Comparison of ENCODE assay signal across 13 cellular contexts in genomic region chr22:21570398-21570797, GRCh38. TPM values are rescaled to one million over a fixed set of nuclear protein-coding genes. Genes with fewer than 3 reads are reported as not detected.
A peak's percentile ranks its signal among the peaks of the same experiment; 100 is the strongest.
DNase-seq lines count a peak whose midpoint lies in the region; ATAC-seq, FAIRE-seq and TF ChIP-seq lines count a peak whose summit lies in the region.
"Had no signal": no experiment of that assay in that cellular context is flagged by ENCODE, and none has a peak within 500 bp of the region (broad histone marks: within the 10 kb centered on the region; RNA-seq: fewer than 3 reads in every experiment).

No MANE protein-coding gene starts in this region.

- H2BK5ac ChIP-seq in trophoblast cell (ENCODE audit: low read depth, low read length, poor library complexity): no peak overlapping the region

- H4K12ac ChIP-seq in trophoblast cell (ENCODE audit: low read depth, low read length): no peak overlapping the region

- H3K4ac ChIP-seq in trophoblast cell (ENCODE audit: low read depth, low read length): peak overlapping the region; percentile 100

- H3K79me1 ChIP-seq in trophoblast cell (ENCODE audit: low read length): peaks cover 10% of the 10 kb centered on the region

- H2BK12ac ChIP-seq in trophoblast cell (ENCODE audit: low read length): no peak overlapping the region

- RAD21 ChIA-PET in GM12878 (lab: Charles Lee; ENCODE audit: unreplicated experiment): interaction anchor here (1.0 to 2.3 kb wide), 3 partner anchors 17 to 72 kb away, joined by 3 to 12 read pairs (median 6); partner anchors contain the start of gene SDF2L1

- intact Hi-C loops in activated CD4-positive, alpha-beta memory T cell treated with anti-CD3 and anti-CD28 coated beads for 36 hours (cut with micrococcal nuclease): loop anchor here (2.0 kb wide), 1 partner anchor 60 kb away; the partner anchor contains the start of gene YDJC
- intact Hi-C loops in GM12878 (cut with micrococcal nuclease; ENCODE audit: unreplicated experiment): loop anchor here (2.0 kb wide), 1 partner anchor 18 kb away; no protein-coding TSS in a partner anchor
- intact Hi-C loops in posterior cingulate gyrus (cut with DNase I): no loop called here

- H3K79me2 ChIP-seq in KMS-11 (ENCODE audit: insufficient read depth, low read depth) (peaks cover 82% of the 10 kb centered on the region), GM12878 (ENCODE audit: control insufficient read depth, insufficient read depth, low read length) (peaks cover 75% of the 10 kb centered on the region), trophoblast cell (ENCODE audit: control insufficient read depth, insufficient read depth, low read length, poor library complexity) (peaks cover 46% of the 10 kb centered on the region)

- no peak for TF ChIP-seq EP300 in GM12878 (IDR thresholded peaks at IDR 0.05; ENCODE audit: borderline replicate concordance in 1 of 2, control insufficient read depth in 1 of 2, low read depth in 2 of 2, low read length in 2 of 2)

- no peak for TF ChIP-seq RAD21 in GM12878 (IDR thresholded peaks at IDR 0.05; ENCODE audit: insufficient read depth, low read depth, low read length)

- no peak for FAIRE-seq in GM12878 (lab: Jason Lieb, UNC)

- no peak overlapping the region for H2BK120ac ChIP-seq in trophoblast cell (ENCODE audit: insufficient read depth, low read length, poor library complexity)

- POLR2A ChIA-PET in activated CD4-positive, alpha-beta memory T cell treated with anti-CD3 and anti-CD28 coated beads, Interleukin-2, amount 10 ng/mL, durations not matched to agents 7 days and 5 days (lab: Charles Lee): interaction anchor here (1.0 to 1.4 kb wide), 3 partner anchors 12 to 81 kb away, joined by 3 to 6 read pairs (median 5); partner anchors contain the start of gene SDF2L1
- POLR2A ChIA-PET in activated CD4-positive, alpha-beta memory T cell treated with anti-CD3 and anti-CD28 coated beads for 36 hours (lab: Charles Lee): interaction anchor here (1.2 to 2.6 kb wide), 3 partner anchors 17 to 59 kb away, joined by 3 to 12 read pairs (median 7); partner anchors contain the start of gene YDJC
- POLR2A ChIA-PET in GM12878 (lab: Charles Lee): interaction anchor here (1.0 to 1.7 kb wide), 3 partner anchors 16 to 46 kb away, joined by 3 to 14 read pairs (median 3); no protein-coding TSS in a partner anchor

- no peak for TF ChIP-seq CTCF in KMS-11 (conservative IDR thresholded peaks at IDR 0.05; ENCODE audit: low read depth, low read length)
- no peak for TF ChIP-seq CTCF in GM12878 (IDR thresholded peaks at IDR 0.05 in 2 of 3, conservative IDR thresholded peaks at IDR 0.05 in 1 of 3; ENCODE audit: control insufficient read depth in 2 of 3, extremely low read depth in 1 of 3, insufficient read depth in 1 of 3, low read depth in 3 of 3, low read length in 3 of 3)

- SMC1A ChIA-PET in GM12878 (lab: Charles Lee; ENCODE audit: uncharacterized antibody, unreplicated experiment): interaction anchor here (1.0 to 1.2 kb wide), 3 partner anchors 9 to 36 kb away, joined by 3 to 4 read pairs (median 4); no protein-coding TSS in a partner anchor

- no peaks in the 10 kb centered on the region for H3K9me3 Mint-ChIP-seq in activated CD4-positive, alpha-beta memory T cell treated with anti-CD3 and anti-CD28 coated beads, Interleukin-2, amount 10 ng/mL, durations not matched to agents 7 days and 5 days
- no peaks in the 10 kb centered on the region for H3K9me3 Mint-ChIP-seq in activated CD4-positive, alpha-beta memory T cell treated with anti-CD3 and anti-CD28 coated beads for 36 hours

- H3K27me3 Mint-ChIP-seq in activated CD4-positive, alpha-beta memory T cell treated with anti-CD3 and anti-CD28 coated beads, Interleukin-2, amount 10 ng/mL, durations not matched to agents 7 days and 5 days: no peaks in the 10 kb centered on the region
- no peaks in the 10 kb centered on the region for H3K27me3 Mint-ChIP-seq in activated CD4-positive, alpha-beta memory T cell treated with anti-CD3 and anti-CD28 coated beads for 36 hours

- peaks cover 33% of the 10 kb centered on the region for H3K4me1 ChIP-seq in KMS-11 (ENCODE audit: low read depth, poor library complexity, severe bottlenecking)
- H3K4me1 ChIP-seq in GM12878 (ENCODE audit: control insufficient read depth, insufficient read depth, low read length): peaks cover 11% of the 10 kb centered on the region
- H3K4me1 ChIP-seq in trophoblast cell (ENCODE audit: control insufficient read depth in 1 of 2, insufficient read depth in 2 of 2, low read length in 2 of 2): peaks cover 7 to 11% of the 10 kb centered on the region in 2 experiments

- H4K91ac ChIP-seq in trophoblast cell (ENCODE audit: low read depth, low read length): no peak overlapping the region

- H3K36me3 ChIP-seq in KMS-11 (ENCODE audit: insufficient read depth) (no peaks in the 10 kb centered on the region), GM12878 (ENCODE audit: control insufficient read depth in 2 of 2, insufficient read depth in 2 of 2, low read length in 1 of 2) (peaks cover 0 to 4% of the 10 kb centered on the region in 2 experiments; a peak in 2 of 4 replicates), trophoblast cell (ENCODE audit: control insufficient read depth in 1 of 2, insufficient read depth in 2 of 2, low read length in 2 of 2) (peaks cover 6 to 7% of the 10 kb centered on the region in 2 experiments)

- CTCF ChIA-PET in activated CD4-positive, alpha-beta memory T cell treated with anti-CD3 and anti-CD28 coated beads, Interleukin-2, amount 10 ng/mL, durations not matched to agents 7 days and 5 days (lab: Charles Lee): interaction anchor here (1.1 kb wide), 1 partner anchor 76 kb away, joined by 4 read pairs; no protein-coding TSS in a partner anchor
- CTCF ChIA-PET in activated CD4-positive, alpha-beta memory T cell treated with anti-CD3 and anti-CD28 coated beads for 36 hours (lab: Charles Lee): interaction anchor here (1.4 to 2.2 kb wide), 2 partner anchors 59 kb away, joined by 9 to 11 read pairs; partner anchors contain the start of gene YDJC
- CTCF ChIA-PET in GM12878 (lab: Yijun Ruan, JAX): interaction anchor here (2.0 to 2.7 kb wide), 2 partner anchors 59 to 76 kb away, joined by 13 read pairs; partner anchors contain the start of gene YDJC

- WGBS in GM12878 (ENCODE audit: insufficient coverage, insufficient replicate concordance, low lambda C conversion rate, missing lambda C conversion rate): 41% methylated on average over 4 of the region's 4 CpGs
- 100% methylated on average over 1 of the region's 4 CpGs for WGBS in trophoblast cell (ENCODE audit: extremely low coverage, insufficient coverage, insufficient read length)

- H3K27me3 ChIP-seq in KMS-11 (ENCODE audit: insufficient read depth, low read depth) (no peaks in the 10 kb centered on the region), GM12878 (replicated peaks in 1 of 2; ENCODE audit: control insufficient read depth in 2 of 2, insufficient read depth in 2 of 2, low read length in 1 of 2) (no peaks in the 10 kb centered on the region), trophoblast cell (ENCODE audit: insufficient read depth, low read length) (no peaks in the 10 kb centered on the region)
- H3K27me3 ChIP-seq: esophagus muscularis mucosa, MG63, SJSA1 had no signal

- peak overlapping the region; percentile 40 for H3K27ac Mint-ChIP-seq in activated CD4-positive, alpha-beta memory T cell treated with anti-CD3 and anti-CD28 coated beads, Interleukin-2, amount 10 ng/mL, durations not matched to agents 7 days and 5 days
- H3K27ac Mint-ChIP-seq in activated CD4-positive, alpha-beta memory T cell treated with anti-CD3 and anti-CD28 coated beads for 36 hours: no peak overlapping the region

- peaks cover 63% of the 10 kb centered on the region for H3K4me1 Mint-ChIP-seq in activated CD4-positive, alpha-beta memory T cell treated with anti-CD3 and anti-CD28 coated beads, Interleukin-2, amount 10 ng/mL, durations not matched to agents 7 days and 5 days
- H3K4me1 Mint-ChIP-seq in activated CD4-positive, alpha-beta memory T cell treated with anti-CD3 and anti-CD28 coated beads for 36 hours (ENCODE audit: low read depth): peaks cover 63% of the 10 kb centered on the region

- ATAC-seq in GM12878: no peak
- no peak for ATAC-seq in HG02571 (IDR thresholded peaks at IDR 0.05; ENCODE audit: unreplicated experiment)

- H4K8ac ChIP-seq in trophoblast cell (ENCODE audit: low read depth, low read length): no peak overlapping the region

- H3K23ac ChIP-seq in trophoblast cell (ENCODE audit: low read length): no peak overlapping the region

- TF ChIP-seq POLR2A in GM12878 (IDR thresholded peaks at IDR 0.05; ENCODE audit: low read depth, low read length): no peak

- H2AFZ ChIP-seq in KMS-11 (ENCODE audit: low read depth) (no peak overlapping the region), GM12878 (ENCODE audit: control insufficient read depth, low read depth, low read length) (no peak overlapping the region), trophoblast cell (ENCODE audit: insufficient read depth, low read length, poor library complexity) (no peak overlapping the region)

- H3K9me3 ChIP-seq in GM12878 (replicated peaks; ENCODE audit: control insufficient read depth, insufficient read depth, low read length): no peaks in the 10 kb centered on the region
- no peaks in the 10 kb centered on the region for H3K9me3 ChIP-seq in trophoblast cell (ENCODE audit: insufficient read depth, low read depth, low read length)
- H3K9me3 ChIP-seq: esophagus muscularis mucosa, MG63, SJSA1 had no signal

- peak overlapping the region; percentile 52 for H3K4me3 Mint-ChIP-seq in activated CD4-positive, alpha-beta memory T cell treated with anti-CD3 and anti-CD28 coated beads, Interleukin-2, amount 10 ng/mL, durations not matched to agents 7 days and 5 days
- H3K4me3 Mint-ChIP-seq in activated CD4-positive, alpha-beta memory T cell treated with anti-CD3 and anti-CD28 coated beads for 36 hours: no peak overlapping the region

- in situ Hi-C loops in GM12878 (cut with MboI): no loop called here

- no peak overlapping the region for H2AK5ac ChIP-seq in trophoblast cell (ENCODE audit: low read length)

- DNase-seq in activated CD4-positive, alpha-beta memory T cell treated with anti-CD3 and anti-CD28 coated beads, Interleukin-2, amount 10 ng/mL, durations not matched to agents 7 days and 5 days: no peak
- DNase-seq in activated CD4-positive, alpha-beta memory T cell treated with anti-CD3 and anti-CD28 coated beads for 36 hours: no peak
- DNase-seq in GM12878 (ENCODE audit: low read depth, low spot score): no peak
- DNase-seq in trophoblast cell: no peak
- no peak for DNase-seq in NCI-H146 treated with DMSO at 0.1 percent for 48 hours (lab: John Stamatoyannopoulos, UW; ENCODE audit: unreplicated experiment)
- no peak for DNase-seq in posterior cingulate gyrus
- DNase-seq: GOT3, MG63, NCI-H510A had no signal

- H3K27ac ChIP-seq in KMS-11 (no peak overlapping the region), GM12878 (ENCODE audit: control insufficient read depth, insufficient read depth) (no peak overlapping the region; the same call in 1 of the 2 replicates), trophoblast cell (ENCODE audit: low read depth, low read length) (no peak overlapping the region)
- H3K27ac ChIP-seq: esophagus muscularis mucosa, SJSA1 had no signal

- no peak overlapping the region for H3K18ac ChIP-seq in trophoblast cell (ENCODE audit: low read length)

- BruUV-seq in GM12878 (replicated peaks; lab: Mats Ljungman, UMichigan): no TSS peak

- peaks cover 31% of the 10 kb centered on the region for H3K36me3 Mint-ChIP-seq in activated CD4-positive, alpha-beta memory T cell treated with anti-CD3 and anti-CD28 coated beads, Interleukin-2, amount 10 ng/mL, durations not matched to agents 7 days and 5 days (ENCODE audit: low read depth)
- peaks cover 20% of the 10 kb centered on the region for H3K36me3 Mint-ChIP-seq in activated CD4-positive, alpha-beta memory T cell treated with anti-CD3 and anti-CD28 coated beads for 36 hours

- H3K9ac ChIP-seq in KMS-11 (no peak overlapping the region), GM12878 (ENCODE audit: control insufficient read depth, insufficient read depth, low read length) (no peak overlapping the region), trophoblast cell (ENCODE audit: low read length) (no peak overlapping the region)

- H3K14ac ChIP-seq in trophoblast cell (ENCODE audit: low read length): no peak overlapping the region

- peaks cover 49% of the 10 kb centered on the region for H4K20me1 ChIP-seq in KMS-11 (ENCODE audit: insufficient read depth)
- H4K20me1 ChIP-seq in GM12878 (ENCODE audit: control insufficient read depth, insufficient read depth): peaks cover 26% of the 10 kb centered on the region

- H3K4me2 ChIP-seq in KMS-11: peak overlapping the region; percentile 97; the same call in 1 of the 2 replicates
- peak overlapping the region; percentile 72 for H3K4me2 ChIP-seq in GM12878 (ENCODE audit: control insufficient read depth, insufficient read depth)
- H3K4me2 ChIP-seq in trophoblast cell (ENCODE audit: low read length): no peak overlapping the region

- H3K4me3 ChIP-seq in KMS-11 (IDR thresholded peaks at IDR 0.05; ENCODE audit: insufficient read depth, low read depth, low read length) (no peak overlapping the region), GM12878 (peak overlapping the region; percentile 96), trophoblast cell (ENCODE audit: low read depth, low read length) (no peak overlapping the region)
- H3K4me3 ChIP-seq: esophagus muscularis mucosa, SJSA1 had no signal

RNA-seq across cellular contexts. Expression of gene UBE2L3, which starts 2.9 kb away (rescaled TPM):
- 10 to 100 TPM; 54.3 to 57.4 TPM for total RNA-seq in activated CD4-positive, alpha-beta memory T cell treated with anti-CD3 and anti-CD28 coated beads, Interleukin-2, amount 10 ng/mL, durations not matched to agents 7 days and 5 days
- total RNA-seq in activated CD4-positive, alpha-beta memory T cell treated with anti-CD3 and anti-CD28 coated beads for 36 hours: 10 to 100 TPM; 52.4 to 53.1 TPM
- 21.7 and 22.1 TPM in 2 replicates for total RNA-seq in GM12878 (2013; cell fraction: nucleolus; rRNA removed)
- total RNA-seq in GM12878 (2014; rRNA removed) (55.7 and 59.2 TPM in 2 replicates), GM12878 (2014; rRNA removed; fragmentation: Illumina TruSeq; extraction: Trizol) (80.2 and 85.4 TPM in 2 replicates), GM12878 (2021) (52.2 and 56.3 TPM in 2 replicates)
- polyA plus RNA-seq in GM12878 (2011; ENCODE audit: low read depth): 30.1 TPM
- polyA plus RNA-seq in GM12878 (2011; rRNA removed) (58.8 and 62.1 TPM in 2 replicates), GM12878 (2014; fragmentation: Illumina TruSeq; extraction: Trizol) (141 and 156 TPM in 2 replicates), GM12878 (2014; fragmentation: Nextera tagmentation; extraction: Ambion mirVana) (100 to 1,000 TPM; 149 to 168 TPM), GM12878 (2014; rRNA removed) (68.6 and 73.3 TPM in 2 replicates), GM12878 (2016; fragmentation: Nextera tagmentation; extraction: Ambion mirVana) (100 to 1,000 TPM; 141 to 148 TPM)
- polyA plus RNA-seq in GM12878 (2011; cell fraction: cytosol; rRNA removed): 37.8 and 46.6 TPM in 2 replicates
- polyA plus RNA-seq in GM12878 (2011; cell fraction: nucleus; rRNA removed): 18.3 and 22.8 TPM in 2 replicates
- 43.4 and 52.4 TPM in 2 replicates for polyA plus RNA-seq in GM12878 (2012)
- polyA minus RNA-seq in GM12878 (2011; rRNA and poly(A)+ RNA removed): 24.4 and 30.7 TPM in 2 replicates
- 12.3 and 15.4 TPM in 2 replicates for polyA minus RNA-seq in GM12878 (2011; cell fraction: cytosol; rRNA and poly(A)+ RNA removed)
- 6.2 and 11.0 TPM in 2 replicates for polyA minus RNA-seq in GM12878 (2011; cell fraction: nucleus; rRNA and poly(A)+ RNA removed)
- polyA plus RNA-seq in trophoblast cell (2013): 103 TPM in 2 replicates

RNA-seq across cellular contexts. Expression of gene RIMBP3C, which starts 19.1 kb away (rescaled TPM):
- total RNA-seq in activated CD4-positive, alpha-beta memory T cell treated with anti-CD3 and anti-CD28 coated beads, Interleukin-2, amount 10 ng/mL, durations not matched to agents 7 days and 5 days: under 1 TPM; 0.23 to 0.33 TPM
- under 1 TPM in 1 of 2 experiments, not detected in 1; 0.46 TPM for total RNA-seq in activated CD4-positive, alpha-beta memory T cell treated with anti-CD3 and anti-CD28 coated beads for 36 hours
- total RNA-seq in GM12878 (2013; cell fraction: nucleolus; rRNA removed): 0.29 and 0.42 TPM in 2 replicates
- total RNA-seq in GM12878 (2014; rRNA removed) (0.11 TPM in 2 replicates), GM12878 (2014; rRNA removed; fragmentation: Illumina TruSeq; extraction: Trizol) (not detected in 2 replicates), GM12878 (2021) (0.23 and 0.24 TPM in 2 replicates)
- not detected for polyA plus RNA-seq in GM12878 (2011; ENCODE audit: low read depth)
- polyA plus RNA-seq in GM12878 (2011; rRNA removed) (0.03 TPM in 1 of 2 replicates, not detected in the other), GM12878 (2014; fragmentation: Illumina TruSeq; extraction: Trizol) (0.03 and 0.05 TPM in 2 replicates), GM12878 (2014; fragmentation: Nextera tagmentation; extraction: Ambion mirVana) (not detected), GM12878 (2014; rRNA removed) (0.01 TPM in 1 of 2 replicates, not detected in the other), GM12878 (2016; fragmentation: Nextera tagmentation; extraction: Ambion mirVana) (under 1 TPM; 0.04 to 0.14 TPM)
- polyA plus RNA-seq in GM12878 (2011; cell fraction: cytosol; rRNA removed): 0.01 and 0.03 TPM in 2 replicates
- 0.03 and 0.10 TPM in 2 replicates for polyA plus RNA-seq in GM12878 (2011; cell fraction: nucleus; rRNA removed)
- polyA plus RNA-seq in GM12878 (2012): 0.10 TPM in 1 of 2 replicates, not detected in the other
- 0.05 TPM in 1 of 2 replicates, not detected in the other for polyA minus RNA-seq in GM12878 (2011; rRNA and poly(A)+ RNA removed)
- 0.27 TPM in 1 of 2 replicates, not detected in the other for polyA minus RNA-seq in GM12878 (2011; cell fraction: cytosol; rRNA and poly(A)+ RNA removed)
- polyA minus RNA-seq in GM12878 (2011; cell fraction: nucleus; rRNA and poly(A)+ RNA removed): 0.67 and 0.73 TPM in 2 replicates
- 0.01 and 0.05 TPM in 2 replicates for polyA plus RNA-seq in trophoblast cell (2013)
- total RNA-seq: esophagus muscularis mucosa had no signal

RNA-seq across cellular contexts. Expression of gene YDJC, which starts 59.4 kb away (rescaled TPM):
- 10 to 100 TPM; 37.1 to 38.0 TPM for total RNA-seq in activated CD4-positive, alpha-beta memory T cell treated with anti-CD3 and anti-CD28 coated beads, Interleukin-2, amount 10 ng/mL, durations not matched to agents 7 days and 5 days
- total RNA-seq in activated CD4-positive, alpha-beta memory T cell treated with anti-CD3 and anti-CD28 coated beads for 36 hours: 10 to 100 TPM; 45.3 to 47.1 TPM
- 37.4 and 44.8 TPM in 2 replicates for total RNA-seq in GM12878 (2013; cell fraction: nucleolus; rRNA removed)
- 64.1 and 75.4 TPM in 2 replicates for total RNA-seq in GM12878 (2014; rRNA removed)
- 10.1 and 12.0 TPM in 2 replicates for total RNA-seq in GM12878 (2014; rRNA removed; fragmentation: Illumina TruSeq; extraction: Trizol)
- 55.7 and 58.4 TPM in 2 replicates for total RNA-seq in GM12878 (2021)
- 4.8 TPM for polyA plus RNA-seq in GM12878 (2011; ENCODE audit: low read depth)
- polyA plus RNA-seq in GM12878 (2011; rRNA removed): 6.3 and 18.3 TPM in 2 replicates
- 31.1 and 59.0 TPM in 2 replicates for polyA plus RNA-seq in GM12878 (2011; cell fraction: cytosol; rRNA removed)
- 60.2 and 70.8 TPM in 2 replicates for polyA plus RNA-seq in GM12878 (2011; cell fraction: nucleus; rRNA removed)
- 27.7 and 31.7 TPM in 2 replicates for polyA plus RNA-seq in GM12878 (2012)
- 2.1 and 8.4 TPM in 2 replicates for polyA plus RNA-seq in GM12878 (2014; fragmentation: Illumina TruSeq; extraction: Trizol)
- 1 to 10 TPM in 1 of 2 experiments, under 1 TPM in 1; 1.00 to 4.4 TPM for polyA plus RNA-seq in GM12878 (2014; fragmentation: Nextera tagmentation; extraction: Ambion mirVana)
- polyA plus RNA-seq in GM12878 (2014; rRNA removed): 72.1 and 83.6 TPM in 2 replicates
- 10 to 100 TPM; 68.5 to 77.6 TPM for polyA plus RNA-seq in GM12878 (2016; fragmentation: Nextera tagmentation; extraction: Ambion mirVana)
- polyA minus RNA-seq in GM12878 (2011; rRNA and poly(A)+ RNA removed): 5.0 and 15.1 TPM in 2 replicates
- 8.5 and 15.4 TPM in 2 replicates for polyA minus RNA-seq in GM12878 (2011; cell fraction: cytosol; rRNA and poly(A)+ RNA removed)
- polyA minus RNA-seq in GM12878 (2011; cell fraction: nucleus; rRNA and poly(A)+ RNA removed): 22.6 and 40.6 TPM in 2 replicates
- polyA plus RNA-seq in trophoblast cell (2013): 18.4 and 21.0 TPM in 2 replicates
